Comparison of ENCODE assay signal across 8 cellular contexts in genomic region chr11:62556872-62557631, GRCh38. TPM values are rescaled to one million over a fixed set of nuclear protein-coding genes. Genes with fewer than 3 reads are reported as not detected.
DNase-seq lines count a peak whose midpoint lies in the region; ATAC-seq and TF ChIP-seq lines count a peak whose summit lies in the region.

No MANE protein-coding gene starts in this region.

- H3K4me1 ChIP-seq in SJSA1 (replicated peaks), result peaks cover 83% of the 10 kb centered on the region

- peak overlapping the region; percentile 96 for H3K27ac ChIP-seq in SJSA1
- H3K27ac ChIP-seq in epithelial cell of prostate, result peak overlapping the region; percentile 99
- peak overlapping the region; percentile 23 to 100 (median 93) for H3K27ac ChIP-seq in skin epidermis

- CTCF ChIA-PET in GM10248 (lab: Yijun Ruan, JAX), result interaction anchor here (1.0 to 13.0 kb wide), 7 partner anchors 9 to 162 kb away, joined by 3 to 247 read pairs (median 8); partner anchors contain the start of gene AHNAK

- POLR2A ChIA-PET in GM10248 (lab: Yijun Ruan, JAX), result interaction anchor here (0.6 to 3.8 kb wide), 11 partner anchors 9 to 626 kb away, joined by 3 to 15 read pairs (median 5); partner anchors contain the start of genes AHNAK, C11orf98, CSKMT and EEF1G

- H3K4me3 ChIP-seq in SJSA1 (no peak overlapping the region), skin epidermis (peak overlapping the region in 2 of 7 experiments; percentile 11 to 22)

- peak; percentile 36 for DNase-seq in GM10248 (ENCODE audit: extremely low spot score)
- no peak for DNase-seq in SJSA1 (ENCODE audit: low read depth in 1 of 2, low spot score in 2 of 2)
- no peak for DNase-seq in epithelial cell of prostate (ENCODE audit: low read depth, low spot score)
- DNase-seq in NCI-H524 treated with DMSO at 0.1 percent for 48 hours (lab: John Stamatoyannopoulos, UW), result no peak

- ATAC-seq in HG02678 (IDR thresholded peaks at IDR 0.05; ENCODE audit: unreplicated experiment) (peak; percentile 17), GM21360 (IDR thresholded peaks at IDR 0.05; ENCODE audit: unreplicated experiment) (no peak), GM18517 (IDR thresholded peaks at IDR 0.05; ENCODE audit: unreplicated experiment) (no peak)

- no peak for TF ChIP-seq CTCF in GM10248 (IDR thresholded peaks at IDR 0.05; ENCODE audit: control extremely low read depth, extremely low read depth, low read depth, missing control alignments)

- H3K9me3 ChIP-seq in SJSA1 (replicated peaks), result no peaks in the 10 kb centered on the region

- peaks cover 55% of the 10 kb centered on the region for H3K36me3 ChIP-seq in SJSA1

- no peaks in the 10 kb centered on the region for H3K27me3 ChIP-seq in SJSA1 (replicated peaks)

RNA-seq across cellular contexts. Expression of gene AHNAK, which starts 10.4 kb away (rescaled TPM):
- 306 and 345 TPM in 2 replicates for total RNA-seq in SJSA1 (2014; rRNA removed; shearing (Covaris generic))

RNA-seq across cellular contexts. Expression of gene EEF1G, which starts 16.6 kb away (rescaled TPM):
- total RNA-seq in SJSA1 (2014; rRNA removed; shearing (Covaris generic)), result 1,705 and 1,743 TPM in 2 replicates

RNA-seq across cellular contexts. Expression of gene TUT1, which starts 34.3 kb away (rescaled TPM):
- total RNA-seq in SJSA1 (2014; rRNA removed; shearing (Covaris generic)), result 8.5 and 10.1 TPM in 2 replicates

RNA-seq across cellular contexts. Expression of gene MTA2, which starts 44.6 kb away (rescaled TPM):
- total RNA-seq in SJSA1 (2014; rRNA removed; shearing (Covaris generic)), result 128 and 214 TPM in 2 replicates

RNA-seq across cellular contexts. Expression of gene EML3, which starts 55.5 kb away (rescaled TPM):
- total RNA-seq in SJSA1 (2014; rRNA removed; shearing (Covaris generic)), result 19.8 and 28.1 TPM in 2 replicates
